Comparison of ENCODE assay signal across 9 cellular contexts in genomic region chr10:114925675-114926204, GRCh38. TPM values are rescaled to one million over a fixed set of nuclear protein-coding genes. Genes with fewer than 3 reads are reported as not detected.
DNase-seq lines count a peak whose midpoint lies in the region; ATAC-seq and TF ChIP-seq lines count a peak whose summit lies in the region.
"Had no signal": no experiment of that assay in that cellular context is flagged by ENCODE, and none has a peak within 500 bp of the region (broad histone marks: within the 10 kb centered on the region; RNA-seq: fewer than 3 reads in every experiment).

No MANE protein-coding gene starts in this region.

- no peak overlapping the region for H3K4me3 ChIP-seq in kidney epithelial cell (ENCODE audit: low read depth, low read length)
- H3K4me3 ChIP-seq in gastrocnemius medialis: no peak overlapping the region

- peaks cover 3% of the 10 kb centered on the region for H3K4me1 Mint-ChIP-seq in activated naive CD4-positive, alpha-beta T cell treated with anti-CD3 and anti-CD28 coated beads for 36 hours (ENCODE audit: low read depth)

- no peak overlapping the region for H3K27ac Mint-ChIP-seq in activated naive CD4-positive, alpha-beta T cell treated with anti-CD3 and anti-CD28 coated beads for 36 hours

- in situ Hi-C loops in gastrocnemius medialis (cut with MboI; ENCODE audit: low sequenced_read_pairs in 4 of 4): no loop called here

- peaks cover 5% of the 10 kb centered on the region for H3K27me3 Mint-ChIP-seq in activated naive CD4-positive, alpha-beta T cell treated with anti-CD3 and anti-CD28 coated beads for 36 hours (ENCODE audit: low read depth)

- no peaks in the 10 kb centered on the region for H3K36me3 Mint-ChIP-seq in activated naive CD4-positive, alpha-beta T cell treated with anti-CD3 and anti-CD28 coated beads for 36 hours (ENCODE audit: low read depth)

- H3K9me3 Mint-ChIP-seq in activated naive CD4-positive, alpha-beta T cell treated with anti-CD3 and anti-CD28 coated beads for 36 hours: no peaks in the 10 kb centered on the region

- TF ChIP-seq POLR2A in gastrocnemius medialis (IDR thresholded peaks at IDR 0.05): no peak

- H3K27me3 ChIP-seq in kidney epithelial cell (ENCODE audit: control insufficient read depth, insufficient read depth, low read length) (no peaks in the 10 kb centered on the region), gastrocnemius medialis (no peaks in the 10 kb centered on the region)

- TF ChIP-seq CTCF in kidney epithelial cell (IDR thresholded peaks at IDR 0.05; ENCODE audit: insufficient read depth, low read length, poor library complexity, severe bottlenecking) (no peak), gastrocnemius medialis (IDR thresholded peaks at IDR 0.05 in 4 of 5, conservative IDR thresholded peaks at IDR 0.05 in 1 of 5) (no peak)

- peak; percentile 14 for DNase-seq in activated naive CD4-positive, alpha-beta T cell treated with anti-CD3 and anti-CD28 coated beads for 36 hours
- no peak for DNase-seq in activated naive CD4-positive, alpha-beta T cell treated with anti-CD3 and anti-CD28 coated beads, Interleukin-2, amount 50 U/mL, for 16 hours
- DNase-seq in kidney epithelial cell (ENCODE audit: low read depth): peak; percentile 54
- no peak for DNase-seq in gastrocnemius medialis
- DNase-seq in NCI-H2029 treated with DMSO at 0.1 percent for 48 hours (lab: John Stamatoyannopoulos, UW): no peak
- DNase-seq in middle frontal gyrus (ENCODE audit: extremely low spot score, low spot score): no peak

- intact Hi-C loops in activated naive CD4-positive, alpha-beta T cell treated with anti-CD3 and anti-CD28 coated beads for 36 hours (cut with micrococcal nuclease): no loop called here
- intact Hi-C loops in gastrocnemius medialis (cut with DNase I; ENCODE audit: low total_unique reads): no loop called here

- H3K4me1 ChIP-seq in gastrocnemius medialis: no peaks in the 10 kb centered on the region

- CTCF ChIA-PET in activated naive CD4-positive, alpha-beta T cell treated with anti-CD3 and anti-CD28 coated beads for 36 hours (lab: Charles Lee): no interaction called here

- H3K4me3 Mint-ChIP-seq in activated naive CD4-positive, alpha-beta T cell treated with anti-CD3 and anti-CD28 coated beads for 36 hours: no peak overlapping the region

- ATAC-seq in HG02885 (IDR thresholded peaks at IDR 0.05; ENCODE audit: poor library complexity, unreplicated experiment) (peak; percentile 96), SK-N-SH treated with all-trans-retinoic acid at 6 μM for 48 hours (peak; percentile 86), gastrocnemius medialis (no peak)

- H3K9me3 ChIP-seq in gastrocnemius medialis: no peaks in the 10 kb centered on the region
- H3K9me3 ChIP-seq: neutrophil had no signal

- no peak overlapping the region for H3K27ac ChIP-seq in gastrocnemius medialis
- H3K27ac ChIP-seq: neutrophil had no signal

- H3K36me3 ChIP-seq in kidney epithelial cell (ENCODE audit: control insufficient read depth, insufficient read depth, low read length) (no peaks in the 10 kb centered on the region), gastrocnemius medialis (no peaks in the 10 kb centered on the region)
- H3K36me3 ChIP-seq: neutrophil had no signal

TF ChIP-seq in SK-N-SH treated with all-trans-retinoic acid at 6 μM for 48 hours, 23 proteins besides CTCF, POLR2A, EP300 and RAD21:
- peak; percentile 73 for TF ChIP-seq ISL1 (CRISPR knock-in tag; IDR thresholded peaks at IDR 0.05)
- no peak for TF ChIP-seq TOX (CRISPR knock-in tag; IDR thresholded peaks at IDR 0.05; ENCODE audit: borderline replicate concordance)

RNA-seq across cellular contexts. Expression of gene TRUB1, which starts 12.3 kb away (rescaled TPM):
- 10 to 100 TPM; 15.2 to 15.3 TPM for total RNA-seq in activated naive CD4-positive, alpha-beta T cell treated with anti-CD3 and anti-CD28 coated beads for 36 hours
- 31.5 and 35.5 TPM in 2 replicates for total RNA-seq in kidney epithelial cell
- 10 to 100 TPM in 2 of 4 donors, 1 to 10 TPM in 2; 8.5 to 16.5 (median 10.3) TPM for total RNA-seq in gastrocnemius medialis

Comparison
In these comparisons a context has a peak if more than half of its experiments do, and no peak if none do; other contexts are left out.
1. DNase-seq: peak in activated naive CD4-positive, alpha-beta T cell treated with anti-CD3 and anti-CD28 coated beads for 36 hours (single experiment) and kidney epithelial cell (single experiment); none in activated naive CD4-positive, alpha-beta T cell treated with anti-CD3 and anti-CD28 coated beads, Interleukin-2, amount 50 U/mL, for 16 hours (single experiment), gastrocnemius medialis (0 of 2), NCI-H2029 treated with DMSO at 0.1 percent for 48 hours (single experiment) and middle frontal gyrus (single experiment).
2. ATAC-seq: peak in HG02885 (single experiment) and SK-N-SH treated with all-trans-retinoic acid at 6 μM for 48 hours (single experiment); none in gastrocnemius medialis (0 of 2).